In genomic region chr12:88847246-88847645, GRCh38 we compare ENCODE assay signal across 1 cellular context.
TF ChIP-seq lines count a peak whose summit lies in the region.

No MANE protein-coding gene starts in this region.

TF ChIP-seq in WTC11, 78 proteins besides CTCF, POLR2A, EP300 and RAD21 (continued from another document):
- 0 out of 2 replicates have a peak, but pooled peaks have one; percentile 39 for TF ChIP-seq ZNF281 (CRISPR knock-in tag; IDR thresholded peaks at IDR 0.05)
